8 cellular contexts compared by ENCODE assay signal in the genomic region with DNA sequence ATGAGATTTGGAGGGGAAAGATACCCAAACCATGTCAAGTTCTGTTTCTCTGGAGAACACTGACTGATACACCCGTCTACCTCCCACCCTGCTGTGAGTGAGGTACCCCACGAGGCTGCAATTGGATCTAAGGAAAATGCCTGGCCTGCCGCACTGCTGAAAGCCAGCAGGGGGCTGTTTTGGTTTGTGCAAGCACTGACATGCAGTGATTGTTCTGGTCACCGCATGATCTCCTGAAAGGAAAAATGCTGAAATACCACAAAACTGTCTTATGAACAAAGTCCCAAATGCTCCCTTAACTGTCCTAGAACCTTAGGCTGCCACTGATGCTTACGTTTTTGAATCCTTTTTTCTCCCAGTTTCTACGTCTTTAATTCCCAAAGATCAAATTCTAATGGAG.
DNase-seq lines count a peak whose midpoint lies in the region; ATAC-seq, FAIRE-seq and TF ChIP-seq lines count a peak whose summit lies in the region.
"Had no signal": no experiment of that assay in that cellular context is flagged by ENCODE, and none has a peak within 500 bp of the region (broad histone marks: within the 10 kb centered on the region; RNA-seq: fewer than 3 reads in every experiment).

No MANE protein-coding gene starts in this region.

- H3K27ac ChIP-seq in H9 (ENCODE audit: insufficient read length, low read depth, low read length) (no peak overlapping the region), gastroesophageal sphincter (no peak overlapping the region), gastrocnemius medialis (no peak overlapping the region)

- in situ Hi-C loops in gastrocnemius medialis (cut with MboI; ENCODE audit: low sequenced_read_pairs in 4 of 4): no loop called here

- H3K27me3 ChIP-seq in H9 (ENCODE audit: insufficient read depth, low read length) (no peaks in the 10 kb centered on the region), gastroesophageal sphincter (no peaks in the 10 kb centered on the region), gastrocnemius medialis (no peaks in the 10 kb centered on the region)

- no peak overlapping the region for H4K8ac ChIP-seq in H9 (replicated peaks; ENCODE audit: insufficient read length, low read depth, low read length)

- H3K36me3 ChIP-seq in gastroesophageal sphincter (no peaks in the 10 kb centered on the region), gastrocnemius medialis (no peaks in the 10 kb centered on the region)

- no peak overlapping the region for H3K23ac ChIP-seq in H9 (ENCODE audit: insufficient read length, low read depth, low read length)

- no peaks in the 10 kb centered on the region for H3K79me2 ChIP-seq in H9 (ENCODE audit: insufficient read depth, low read length)

- H2BK20ac ChIP-seq in H9 (ENCODE audit: low read depth, low read length, poor library complexity, severe bottlenecking): no peak overlapping the region

- no peak overlapping the region for H3K4ac ChIP-seq in H9 (ENCODE audit: low read depth, low read length)

- intact Hi-C loops in gastrocnemius medialis (cut with DNase I; ENCODE audit: low total_unique reads): no loop called here

- no peak overlapping the region for H3K18ac ChIP-seq in H9 (ENCODE audit: insufficient read length, low read depth, low read length)

- peaks cover 32 to 34% of the 10 kb centered on the region in 2 experiments for H3K4me1 Mint-ChIP-seq in H9

- H3K14ac ChIP-seq in H9 (ENCODE audit: insufficient read depth, low read length): no peak overlapping the region

- no peak overlapping the region for H4K5ac ChIP-seq in H9 (ENCODE audit: insufficient read length, low read depth, low read length)

- TF ChIP-seq POLR2A in gastroesophageal sphincter (IDR thresholded peaks at IDR 0.05): no peak
- no peak for TF ChIP-seq POLR2A in gastrocnemius medialis (IDR thresholded peaks at IDR 0.05)

- peak; percentile 90 for ATAC-seq in SK-N-SH treated with all-trans-retinoic acid at 6 μM for 48 hours
- no peak for ATAC-seq in gastroesophageal sphincter
- ATAC-seq in gastrocnemius medialis: peak in 1 of 2 donors; percentile 59

- H3K27me3 Mint-ChIP-seq in H9 (ENCODE audit: low read depth): peaks cover 10% of the 10 kb centered on the region

- no peaks in the 10 kb centered on the region for H3K9me3 ChIP-seq in H9 (ENCODE audit: control insufficient read depth, low read depth, low read length)
- peaks cover 0 to 1% (median 0%) of the 10 kb centered on the region in 3 donors for H3K9me3 ChIP-seq in gastroesophageal sphincter
- no peaks in the 10 kb centered on the region for H3K9me3 ChIP-seq in gastrocnemius medialis

- no peaks in the 10 kb centered on the region for H3K36me3 Mint-ChIP-seq in H9 (ENCODE audit: insufficient read depth in 1 of 3, low read depth in 3 of 3)

- H3T11ph ChIP-seq in H9 (ENCODE audit: low read length): no peak overlapping the region

- peak overlapping the region in 1 of 3 experiments; percentile 13; a peak in 1 of 7 replicates for H3K27ac Mint-ChIP-seq in H9

- no peaks in the 10 kb centered on the region for H4K20me1 ChIP-seq in H9 (ENCODE audit: control insufficient read depth, insufficient read depth, insufficient read length)

- no peak overlapping the region for H2AFZ ChIP-seq in H9 (ENCODE audit: low read length)

- no peak overlapping the region for H2BK120ac ChIP-seq in H9 (ENCODE audit: low read depth, low read length, poor library complexity, severe bottlenecking)

- no peaks in the 10 kb centered on the region for H3K23me2 ChIP-seq in H9 (ENCODE audit: insufficient read length, low read depth, low read length, poor library complexity, severe bottlenecking)

- WGBS in H9 (ENCODE audit: extremely low coverage, insufficient read length, low lambda C conversion rate): no CpG with 5 or more reads among the region's 6 CpGs
- 75 to 83% methylated on average over 2 to 3 of the region's 6 CpGs for WGBS in gastroesophageal sphincter (ENCODE audit: low coverage in 1 of 2), 2 donors

- no peak overlapping the region for H2BK15ac ChIP-seq in H9 (ENCODE audit: low read depth, low read length)

- TF ChIP-seq CTCF in H9 (conservative IDR thresholded peaks at IDR 0.05): peak; percentile 40; the same call in 1 of the 3 replicates
- peak; percentile 20 to 67 (median 50) for TF ChIP-seq CTCF in gastroesophageal sphincter (IDR thresholded peaks at IDR 0.05)
- peak in 3 of 5 experiments; percentile 12 to 41 (median 40) for TF ChIP-seq CTCF in gastrocnemius medialis (IDR thresholded peaks at IDR 0.05 in 4 of 5, conservative IDR thresholded peaks at IDR 0.05 in 1 of 5)

- H2BK5ac ChIP-seq in H9 (ENCODE audit: insufficient read length, low read length): no peak overlapping the region

- TF ChIP-seq EP300 in gastroesophageal sphincter (IDR thresholded peaks at IDR 0.05): no peak

- FAIRE-seq in urothelium cell line (lab: Jason Lieb, UNC): no peak

- H3K56ac ChIP-seq in H9 (ENCODE audit: insufficient read length, low read depth, low read length): no peak overlapping the region

- DNase-seq in H9: no peak
- no peak for DNase-seq in gastrocnemius medialis
- DNase-seq in DMS79 treated with DMSO at 0.1 percent for 48 hours (lab: John Stamatoyannopoulos, UW): no peak
- no peak for DNase-seq in urothelium cell line (ENCODE audit: low spot score)
- DNase-seq in NCI-H2227 (lab: John Stamatoyannopoulos, UW; ENCODE audit: unreplicated experiment): no peak
- DNase-seq: NCI-H2171 treated with DMSO at 0.1 percent for 48 hours had no signal

- H3K9me3 Mint-ChIP-seq in H9: no peaks in the 10 kb centered on the region

- no peak overlapping the region for H2AK5ac ChIP-seq in H9 (ENCODE audit: insufficient read length, low read length)

- no peak overlapping the region; a peak in 1 of 5 replicates for H3K4me3 Mint-ChIP-seq in H9

- H3K4me3 ChIP-seq in gastroesophageal sphincter (no peak overlapping the region), gastrocnemius medialis (no peak overlapping the region)

- H3K4me2 ChIP-seq in H9 (ENCODE audit: insufficient read depth, insufficient read length, low read length): no peak overlapping the region

- H2BK12ac ChIP-seq in H9 (ENCODE audit: insufficient read length, low read depth, low read length): no peak overlapping the region

- no peak overlapping the region for H3K9ac ChIP-seq in H9 (ENCODE audit: extremely low read depth, insufficient read length, low read length)

- H3K4me1 ChIP-seq in H9 (ENCODE audit: insufficient read depth, low read length): no peaks in the 10 kb centered on the region; the same call in 1 of the 2 replicates
- peaks cover 0 to 15% (median 0%) of the 10 kb centered on the region in 3 donors for H3K4me1 ChIP-seq in gastroesophageal sphincter
- no peaks in the 10 kb centered on the region for H3K4me1 ChIP-seq in gastrocnemius medialis

- H4K91ac ChIP-seq in H9 (ENCODE audit: insufficient read length, low read depth, low read length): no peak overlapping the region

- no peaks in the 10 kb centered on the region for H3K79me1 ChIP-seq in H9 (ENCODE audit: insufficient read depth, low read depth, low read length, poor library complexity, severe bottlenecking)

TF ChIP-seq in SK-N-SH treated with all-trans-retinoic acid at 6 μM for 48 hours, 23 proteins besides CTCF, POLR2A, EP300 and RAD21 (continues in another document):
- TF ChIP-seq ZNF565 (CRISPR knock-in tag; conservative IDR thresholded peaks at IDR 0.05; ENCODE audit: low read depth): no peak
- no peak for TF ChIP-seq ZFP3 (CRISPR knock-in tag; IDR thresholded peaks at IDR 0.05)
- TF ChIP-seq ZC3H10 (CRISPR knock-in tag; IDR thresholded peaks at IDR 0.05): no peak
- TF ChIP-seq ISL1 (CRISPR knock-in tag; IDR thresholded peaks at IDR 0.05): no peak
- TF ChIP-seq, protein P1, sequence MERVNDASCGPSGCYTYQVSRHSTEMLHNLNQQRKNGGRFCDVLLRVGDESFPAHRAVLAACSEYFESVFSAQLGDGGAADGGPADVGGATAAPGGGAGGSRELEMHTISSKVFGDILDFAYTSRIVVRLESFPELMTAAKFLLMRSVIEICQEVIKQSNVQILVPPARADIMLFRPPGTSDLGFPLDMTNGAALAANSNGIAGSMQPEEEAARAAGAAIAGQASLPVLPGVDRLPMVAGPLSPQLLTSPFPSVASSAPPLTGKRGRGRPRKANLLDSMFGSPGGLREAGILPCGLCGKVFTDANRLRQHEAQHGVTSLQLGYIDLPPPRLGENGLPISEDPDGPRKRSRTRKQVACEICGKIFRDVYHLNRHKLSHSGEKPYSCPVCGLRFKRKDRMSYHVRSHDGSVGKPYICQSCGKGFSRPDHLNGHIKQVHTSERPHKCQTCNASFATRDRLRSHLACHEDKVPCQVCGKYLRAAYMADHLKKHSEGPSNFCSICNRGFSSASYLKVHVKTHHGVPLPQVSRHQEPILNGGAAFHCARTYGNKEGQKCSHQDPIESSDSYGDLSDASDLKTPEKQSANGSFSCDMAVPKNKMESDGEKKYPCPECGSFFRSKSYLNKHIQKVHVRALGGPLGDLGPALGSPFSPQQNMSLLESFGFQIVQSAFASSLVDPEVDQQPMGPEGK (CRISPR knock-in tag; IDR thresholded peaks at IDR 0.05; ENCODE audit: borderline replicate concordance): no peak
- TF ChIP-seq PPARA (CRISPR knock-in tag; IDR thresholded peaks at IDR 0.05; ENCODE audit: borderline replicate concordance): no peak
- TF ChIP-seq, protein P2, sequence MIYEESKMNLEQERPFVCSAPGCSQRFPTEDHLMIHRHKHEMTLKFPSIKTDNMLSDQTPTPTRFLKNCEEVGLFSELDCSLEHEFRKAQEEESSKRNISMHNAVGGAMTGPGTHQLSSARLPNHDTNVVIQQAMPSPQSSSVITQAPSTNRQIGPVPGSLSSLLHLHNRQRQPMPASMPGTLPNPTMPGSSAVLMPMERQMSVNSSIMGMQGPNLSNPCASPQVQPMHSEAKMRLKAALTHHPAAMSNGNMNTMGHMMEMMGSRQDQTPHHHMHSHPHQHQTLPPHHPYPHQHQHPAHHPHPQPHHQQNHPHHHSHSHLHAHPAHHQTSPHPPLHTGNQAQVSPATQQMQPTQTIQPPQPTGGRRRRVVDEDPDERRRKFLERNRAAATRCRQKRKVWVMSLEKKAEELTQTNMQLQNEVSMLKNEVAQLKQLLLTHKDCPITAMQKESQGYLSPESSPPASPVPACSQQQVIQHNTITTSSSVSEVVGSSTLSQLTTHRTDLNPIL (CRISPR knock-in tag; IDR thresholded peaks at IDR 0.05; ENCODE audit: low read depth): no peak
- TF ChIP-seq SNAI2 (CRISPR knock-in tag; IDR thresholded peaks at IDR 0.05): no peak
- TF ChIP-seq ZFP30 (CRISPR knock-in tag; IDR thresholded peaks at IDR 0.05): no peak
- no peak for TF ChIP-seq ZNF8 (CRISPR knock-in tag; IDR thresholded peaks at IDR 0.05)
- TF ChIP-seq BACH2 (CRISPR knock-in tag; IDR thresholded peaks at IDR 0.05; ENCODE audit: borderline replicate concordance): no peak
- TF ChIP-seq ESRRG (CRISPR knock-in tag; IDR thresholded peaks at IDR 0.05): no peak
